8 cellular contexts compared by ENCODE assay signal in genomic region chr20:49915380-49916145, GRCh38. TPM values are rescaled to one million over a fixed set of nuclear protein-coding genes. Genes with fewer than 3 reads are reported as not detected.
DNase-seq lines count a peak whose midpoint lies in the region; ATAC-seq and TF ChIP-seq lines count a peak whose summit lies in the region.

A gene with protein sequence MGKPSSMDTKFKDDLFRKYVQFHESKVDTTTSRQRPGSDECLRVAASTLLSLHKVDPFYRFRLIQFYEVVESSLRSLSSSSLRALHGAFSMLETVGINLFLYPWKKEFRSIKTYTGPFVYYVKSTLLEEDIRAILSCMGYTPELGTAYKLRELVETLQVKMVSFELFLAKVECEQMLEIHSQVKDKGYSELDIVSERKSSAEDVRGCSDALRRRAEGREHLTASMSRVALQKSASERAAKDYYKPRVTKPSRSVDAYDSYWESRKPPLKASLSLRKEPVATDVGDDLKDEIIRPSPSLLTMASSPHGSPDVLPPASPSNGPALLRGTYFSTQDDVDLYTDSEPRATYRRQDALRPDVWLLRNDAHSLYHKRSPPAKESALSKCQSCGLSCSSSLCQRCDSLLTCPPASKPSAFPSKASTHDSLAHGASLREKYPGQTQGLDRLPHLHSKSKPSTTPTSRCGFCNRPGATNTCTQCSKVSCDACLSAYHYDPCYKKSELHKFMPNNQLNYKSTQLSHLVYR (minus strand): TSS chr20:49915529. CDS start chr20:49908490, 7,039 bp downstream.

- H3K4me1 ChIP-seq in foreskin keratinocyte (no peaks in the 10 kb centered on the region), neural progenitor cell (no peaks in the 10 kb centered on the region), stomach smooth muscle (ENCODE audit: control insufficient read depth, insufficient read depth, low read length) (peaks cover 32% of the 10 kb centered on the region)

- no peaks in the 10 kb centered on the region for H3K36me3 Mint-ChIP-seq in neural progenitor cell

- TF ChIP-seq CTCF in foreskin keratinocyte (conservative IDR thresholded peaks at IDR 0.05) (no peak), neural progenitor cell (IDR thresholded peaks at IDR 0.05) (no peak)

- peak within 1 kb of the TSS; percentile 87 for H3K4me3 ChIP-seq in H7 (ENCODE audit: insufficient read depth, low read depth, low read length)
- H3K4me3 ChIP-seq in neural progenitor cell = peak within 1 kb of the TSS; percentile 81
- H3K4me3 ChIP-seq in stomach smooth muscle (ENCODE audit: low read length in 2 of 2) = peak within 1 kb of the TSS; percentile 100

- peak within 1 kb of the TSS; percentile 96 for H3K9ac ChIP-seq in neural progenitor cell
- H3K9ac ChIP-seq in stomach smooth muscle (ENCODE audit: low read length in 2 of 2) = peak within 1 kb of the TSS; percentile 95 to 100

- peak; percentile 99 for DNase-seq in ELR (ENCODE audit: low read depth)
- peak; percentile 98 for DNase-seq in H7
- peak; percentile 98 for DNase-seq in M059J (ENCODE audit: low read depth)
- DNase-seq in SHP77 treated with DMSO at 0.1 percent for 48 hours (lab: John Stamatoyannopoulos, UW) = peak; percentile 73
- peak; percentile 82 for DNase-seq in activated gamma-delta T cell (lab: John Stamatoyannopoulos, UW)
- peak; percentile 73 to 88 for DNase-seq in foreskin keratinocyte
- DNase-seq in neural progenitor cell (ENCODE audit: low spot score) = peak; percentile 98

- H3K4me2 ChIP-seq in neural progenitor cell = peak within 1 kb of the TSS; percentile 94

- H3K27me3 ChIP-seq in H7 (ENCODE audit: control insufficient read depth, insufficient read depth, low read length) (no peaks in the 10 kb centered on the region), foreskin keratinocyte (no peaks in the 10 kb centered on the region), neural progenitor cell (no peaks in the 10 kb centered on the region), stomach smooth muscle (ENCODE audit: control insufficient read depth in 1 of 2, insufficient read depth in 2 of 2, low read length in 2 of 2) (no peaks in the 10 kb centered on the region)

- peaks cover 17% of the 10 kb centered on the region for H3F3A ChIP-seq in neural progenitor cell (ENCODE audit: low read depth)

- peaks cover 29% of the 10 kb centered on the region for H4K20me1 ChIP-seq in neural progenitor cell (ENCODE audit: low read depth)

- peak within 1 kb of the TSS; percentile 100 for H2AFZ ChIP-seq in neural progenitor cell (replicated peaks)

- H3K79me2 ChIP-seq in neural progenitor cell (ENCODE audit: low read depth) = peaks cover 47% of the 10 kb centered on the region

- no peaks in the 10 kb centered on the region for H3K9me3 Mint-ChIP-seq in neural progenitor cell

- H3K4me1 Mint-ChIP-seq in neural progenitor cell = peaks cover 34% of the 10 kb centered on the region

- no peaks in the 10 kb centered on the region for H3K27me3 Mint-ChIP-seq in neural progenitor cell (ENCODE audit: insufficient read depth, low read depth)

- H3K27ac Mint-ChIP-seq in neural progenitor cell = peak within 1 kb of the TSS; percentile 100

- H3K36me3 ChIP-seq in H7 (replicated peaks; ENCODE audit: control insufficient read depth, insufficient read depth, low read length) (no peaks in the 10 kb centered on the region), neural progenitor cell (no peaks in the 10 kb centered on the region), stomach smooth muscle (ENCODE audit: control insufficient read depth in 2 of 2, insufficient read depth in 2 of 2, low read length in 2 of 2) (no peaks in the 10 kb centered on the region)

- peak within 1 kb of the TSS; percentile 99 for H3K4me3 Mint-ChIP-seq in neural progenitor cell

- H3K27ac ChIP-seq in foreskin keratinocyte = peak within 1 kb of the TSS; percentile 99
- H3K27ac ChIP-seq in neural progenitor cell = peak within 1 kb of the TSS; percentile 99
- peak within 1 kb of the TSS; percentile 100 for H3K27ac ChIP-seq in stomach smooth muscle (ENCODE audit: low read length)

- H3K9me3 ChIP-seq in neural progenitor cell (ENCODE audit: low read depth) (no peaks in the 10 kb centered on the region), stomach smooth muscle (ENCODE audit: control insufficient read depth in 2 of 2, low read length in 2 of 2) (no peaks in the 10 kb centered on the region)

- peak; percentile 83 for ATAC-seq in foreskin keratinocyte

RNA-seq across cellular contexts. Expression of the gene that starts here (rescaled TPM):
- 9.7 and 11.5 TPM in 2 replicates for total RNA-seq in H7 (2014; rRNA removed; shearing (Covaris generic))
- total RNA-seq in M059J (2014; rRNA removed; shearing (Covaris generic)) = 4.1 and 8.3 TPM in 2 replicates
- total RNA-seq in foreskin keratinocyte (5.6 and 5.7 TPM in 2 replicates), neural progenitor cell (ENCODE audit: low replicate concordance) (4.0 and 5.0 TPM in 2 replicates)
- 4.6 and 5.0 TPM in 2 replicates for polyA plus RNA-seq in foreskin keratinocyte

Comparison
In these comparisons a context has a peak if more than half of its experiments do, and no peak if none do; other contexts are left out.
1. Peak in every context shown above with its lines: DNase-seq, ATAC-seq, H3K4me3 ChIP-seq and H3K27ac ChIP-seq.